ENCODE assay signal across 9 cellular contexts in genomic region chr1:58755468-58755872, GRCh38. TPM values are rescaled to one million over a fixed set of nuclear protein-coding genes. Genes with fewer than 3 reads are reported as not detected.
A peak's percentile ranks its signal among the peaks of the same experiment; 100 is the strongest.
DNase-seq lines count a peak whose midpoint lies in the region; ATAC-seq, FAIRE-seq and TF ChIP-seq lines count a peak whose summit lies in the region.
"Had no signal": no experiment of that assay in that cellular context is flagged by ENCODE, and none has a peak within 500 bp of the region (broad histone marks: within the 10 kb centered on the region; RNA-seq: fewer than 3 reads in every experiment).

No MANE protein-coding gene starts in this region.

- ATAC-seq in HepG2: peak; percentile 49

- 0 out of 2 replicates have a peak overlapping the region, but pooled peaks have one; percentile 8 for H3K4me2 ChIP-seq in HepG2 (ENCODE audit: low read depth, low read length)

- no peaks in the 10 kb centered on the region for H4K20me1 ChIP-seq in HepG2 (ENCODE audit: insufficient read depth, low read length)

- H3K4me3 ChIP-seq in HL-60 (replicated peaks; ENCODE audit: insufficient read depth, low read length) (no peak overlapping the region), brain microvascular endothelial cell (ENCODE audit: low read depth, low read length) (no peak overlapping the region), HepG2 (replicated peaks in 1 of 3; ENCODE audit: insufficient read depth in 1 of 3, low read depth in 2 of 3, low read length in 3 of 3) (no peak overlapping the region)

- WGBS in HepG2 (ENCODE audit: low lambda C conversion rate): 20% methylated on average over 6 of the region's 6 CpGs

- BruUV-seq in HepG2 (replicated peaks; lab: Mats Ljungman, UMichigan): no TSS peak

- H3K27me3 ChIP-seq in HL-60 (ENCODE audit: insufficient read depth, poor library complexity, severe bottlenecking) (no peaks in the 10 kb centered on the region), brain microvascular endothelial cell (replicated peaks) (no peaks in the 10 kb centered on the region), HepG2 (ENCODE audit: control insufficient read depth in 1 of 2, insufficient read depth in 2 of 2, low read length in 2 of 2) (no peaks in the 10 kb centered on the region)

- TF ChIP-seq CTCF in HL-60 (IDR thresholded peaks at IDR 0.05; ENCODE audit: insufficient read depth, low read length) (no peak), brain microvascular endothelial cell (IDR thresholded peaks at IDR 0.05; ENCODE audit: low read depth, low read length, missing control alignments) (no peak), HepG2 (CRISPR knock-in tag; IDR thresholded peaks at IDR 0.05) (no peak)

- no peak for TF ChIP-seq RAD21 in HepG2 (CRISPR knock-in tag; IDR thresholded peaks at IDR 0.05)

- peak; percentile 4 for FAIRE-seq in HepG2 (lab: Jason Lieb, UNC)

- DNase-seq in DMS79 treated with DMSO at 0.1 percent for 48 hours (lab: John Stamatoyannopoulos, UW): peak; percentile 55
- no peak for DNase-seq in DMS79 (lab: John Stamatoyannopoulos, UW)
- peak; percentile 58 to 73 for DNase-seq in HL-60 (ENCODE audit: low read depth in 1 of 2, low spot score in 1 of 2)
- peak; percentile 14 for DNase-seq in T-helper 22 cell (ENCODE audit: low read depth)
- peak; percentile 96 for DNase-seq in brain microvascular endothelial cell
- peak; percentile 83 for DNase-seq in HepG2 (ENCODE audit: low spot score)
- DNase-seq in stimulated activated CD8-positive, alpha-beta memory T cell treated with anti-CD3 and anti-CD28 coated beads, Interleukin-12 subunit alpha, Interleukin-12 subunit beta, amount 100 ng/mL, for 24 hours (ENCODE audit: extremely low read depth): peak; percentile 14
- DNase-seq in NCI-H345 treated with DMSO at 0.1 percent for 48 hours (lab: John Stamatoyannopoulos, UW; ENCODE audit: unreplicated experiment): no peak

- no peak overlapping the region for H2AFZ ChIP-seq in HepG2 (ENCODE audit: low read length)

- no peak; a peak in 1 of 4 replicates for TF ChIP-seq POLR2A in HepG2 (IDR thresholded peaks at IDR 0.05; ENCODE audit: insufficient read depth in 1 of 2, low read depth in 2 of 2, low read length in 2 of 2)

- H3K36me3 ChIP-seq in brain microvascular endothelial cell (replicated peaks) (no peaks in the 10 kb centered on the region), HepG2 (replicated peaks in 1 of 2; ENCODE audit: control insufficient read depth in 1 of 2, insufficient read depth in 2 of 2, low read length in 2 of 2) (no peaks in the 10 kb centered on the region)

- intact Hi-C loops in HepG2 (cut with micrococcal nuclease; ENCODE audit: unreplicated experiment): no loop called here

- no peaks in the 10 kb centered on the region for H3K79me2 ChIP-seq in HepG2 (ENCODE audit: insufficient read depth, low read length)

- no peaks in the 10 kb centered on the region for H3K9me3 ChIP-seq in HepG2 (ENCODE audit: low read length)

- H3K9ac ChIP-seq in HepG2 (ENCODE audit: insufficient read depth, low read depth, low read length): peak overlapping the region; percentile 33; the same call in 1 of the 2 replicates

- CTCF ChIA-PET in HepG2 (lab: Yijun Ruan, JAX; ENCODE audit: low intra/inter-chr PET ratio, low total read pairs): no interaction called here

- in situ Hi-C loops in brain microvascular endothelial cell (cut with HindIII; ENCODE audit: low pct_ligation_motif_present, low sequenced_read_pairs) (loop anchor here (25.0 kb wide), 1 partner anchor 932 kb away; no protein-coding TSS in a partner anchor), HepG2 (cut with HindIII; ENCODE audit: extremely low pct_ligation_motif_present, low pct_unique_long_range_greater_than_20kb) (no loop called here)

- TF ChIP-seq EP300 in HepG2 (IDR thresholded peaks at IDR 0.05; ENCODE audit: low read depth in 2 of 2, low read length in 2 of 2): peak in 1 of 2 experiments; percentile 82; a peak in 1 of 4 replicates
- TF ChIP-seq EP300 in HepG2 (CRISPR knock-in tag; IDR thresholded peaks at IDR 0.05; ENCODE audit: borderline replicate concordance): peak; percentile 73

- POLR2A ChIA-PET in HepG2 (lab: Yijun Ruan, JAX): interaction anchor here (0.7 to 1.4 kb wide), 5 partner anchors 8 to 128 kb away, joined by 3 to 8 read pairs (median 3); partner anchors contain the start of gene JUN

- peaks cover 81% of the 10 kb centered on the region for H3K4me1 ChIP-seq in HepG2 (ENCODE audit: insufficient read depth, low read length)

- H3K27ac ChIP-seq in HL-60 (replicated peaks): no peak overlapping the region; the same call in 1 of the 2 replicates
- H3K27ac ChIP-seq in brain microvascular endothelial cell: peak overlapping the region; percentile 71
- H3K27ac ChIP-seq in HepG2 (ENCODE audit: extremely low read length, insufficient read depth, low read length): peak overlapping the region; percentile 63
- H3K27ac ChIP-seq: 22Rv1 had no signal

TF ChIP-seq in HepG2, 621 proteins besides CTCF, POLR2A, EP300 and RAD21 (continues in another document):
- TF ChIP-seq KLF12 (CRISPR knock-in tag; IDR thresholded peaks at IDR 0.05; ENCODE audit: borderline replicate concordance) (no peak), UBTF (CRISPR knock-in tag; IDR thresholded peaks at IDR 0.05) (no peak)

RNA-seq across cellular contexts. Expression of gene JUN, which starts 28.4 kb away (rescaled TPM):
- total RNA-seq in HepG2 (2016; rRNA removed; fragmentation: Illumina TruSeq; extraction: Trizol): 13.3 and 22.3 TPM in 2 replicates
- total RNA-seq in HepG2 (2016; cell fraction: cytosol; rRNA removed; fragmentation: Illumina TruSeq; extraction: Trizol; ENCODE audit: low read depth): 2.7 and 3.4 TPM in 2 replicates
- 10.4 and 25.4 TPM in 2 replicates for total RNA-seq in HepG2 (2016; cell fraction: insoluble cytoplasmic fraction; rRNA removed; fragmentation: Illumina TruSeq; extraction: Trizol)
- 7.5 and 8.4 TPM in 2 replicates for total RNA-seq in HepG2 (2016; cell fraction: membrane; rRNA removed; fragmentation: Illumina TruSeq; extraction: Trizol)
- total RNA-seq in HepG2 (2016; cell fraction: nucleus; rRNA removed; fragmentation: Illumina TruSeq; extraction: Trizol): 37.1 and 40.6 TPM in 2 replicates
- 18.2 and 28.1 TPM in 2 replicates for polyA plus RNA-seq in HepG2 (2011; rRNA removed)
- 17.8 and 19.2 TPM in 2 replicates for polyA plus RNA-seq in HepG2 (2011; cell fraction: cytosol; rRNA removed)
- 39.8 and 53.6 TPM in 2 replicates for polyA plus RNA-seq in HepG2 (2011; cell fraction: nucleus; rRNA removed)
- polyA plus RNA-seq in HepG2 (2012): 16.3 and 31.3 TPM in 2 replicates
- 2.5 and 2.8 TPM in 2 replicates for polyA plus RNA-seq in HepG2 (2016; cell fraction: cytosol; fragmentation: Illumina TruSeq; extraction: Trizol; ENCODE audit: low read depth)
- 14.8 and 19.3 TPM in 2 replicates for polyA plus RNA-seq in HepG2 (2016; cell fraction: insoluble cytoplasmic fraction; fragmentation: Illumina TruSeq; extraction: Trizol; ENCODE audit: low read depth)
- polyA plus RNA-seq in HepG2 (2016; cell fraction: membrane; fragmentation: Illumina TruSeq; extraction: Trizol; ENCODE audit: low read depth): 6.0 and 6.6 TPM in 2 replicates
- polyA plus RNA-seq in HepG2 (2016; cell fraction: nucleus; fragmentation: Illumina TruSeq; extraction: Trizol; ENCODE audit: insufficient read depth, low read depth): 56.1 and 62.3 TPM in 2 replicates
- polyA minus RNA-seq in HepG2 (2011; rRNA and poly(A)+ RNA removed; ENCODE audit: low replicate concordance): 7.3 and 24.3 TPM in 2 replicates
- 19.3 and 24.3 TPM in 2 replicates for polyA minus RNA-seq in HepG2 (2011; cell fraction: cytosol; rRNA and poly(A)+ RNA removed)
- 34.6 and 67.8 TPM in 2 replicates for polyA minus RNA-seq in HepG2 (2011; cell fraction: nucleus; rRNA and poly(A)+ RNA removed)

RNA-seq across cellular contexts. Expression of gene MYSM1, which starts 55.6 kb away (rescaled TPM):
- total RNA-seq in HepG2 (2016; rRNA removed; fragmentation: Illumina TruSeq; extraction: Trizol): 11.0 and 19.2 TPM in 2 replicates
- 10.5 and 11.5 TPM in 2 replicates for total RNA-seq in HepG2 (2016; cell fraction: cytosol; rRNA removed; fragmentation: Illumina TruSeq; extraction: Trizol; ENCODE audit: low read depth)
- total RNA-seq in HepG2 (2016; cell fraction: insoluble cytoplasmic fraction; rRNA removed; fragmentation: Illumina TruSeq; extraction: Trizol): 11.5 and 21.8 TPM in 2 replicates
- total RNA-seq in HepG2 (2016; cell fraction: membrane; rRNA removed; fragmentation: Illumina TruSeq; extraction: Trizol): 6.9 and 9.8 TPM in 2 replicates
- 75.4 and 76.0 TPM in 2 replicates for total RNA-seq in HepG2 (2016; cell fraction: nucleus; rRNA removed; fragmentation: Illumina TruSeq; extraction: Trizol)
- polyA plus RNA-seq in HepG2 (2011; rRNA removed): 24.1 and 27.2 TPM in 2 replicates
- polyA plus RNA-seq in HepG2 (2011; cell fraction: cytosol; rRNA removed): 3.1 and 4.3 TPM in 2 replicates
- 67.2 and 78.6 TPM in 2 replicates for polyA plus RNA-seq in HepG2 (2011; cell fraction: nucleus; rRNA removed)
- 20.6 and 32.1 TPM in 2 replicates for polyA plus RNA-seq in HepG2 (2012)
- 0.43 and 0.72 TPM in 2 replicates for polyA plus RNA-seq in HepG2 (2016; cell fraction: cytosol; fragmentation: Illumina TruSeq; extraction: Trizol; ENCODE audit: low read depth)
- polyA plus RNA-seq in HepG2 (2016; cell fraction: insoluble cytoplasmic fraction; fragmentation: Illumina TruSeq; extraction: Trizol; ENCODE audit: low read depth): 9.9 TPM in 2 replicates
- 1.3 and 1.5 TPM in 2 replicates for polyA plus RNA-seq in HepG2 (2016; cell fraction: membrane; fragmentation: Illumina TruSeq; extraction: Trizol; ENCODE audit: low read depth)
- polyA plus RNA-seq in HepG2 (2016; cell fraction: nucleus; fragmentation: Illumina TruSeq; extraction: Trizol; ENCODE audit: insufficient read depth, low read depth): 93.8 and 104 TPM in 2 replicates
- polyA minus RNA-seq in HepG2 (2011; rRNA and poly(A)+ RNA removed; ENCODE audit: low replicate concordance): 7.1 and 12.9 TPM in 2 replicates
- polyA minus RNA-seq in HepG2 (2011; cell fraction: cytosol; rRNA and poly(A)+ RNA removed): 5.7 and 7.3 TPM in 2 replicates
- 186 and 225 TPM in 2 replicates for polyA minus RNA-seq in HepG2 (2011; cell fraction: nucleus; rRNA and poly(A)+ RNA removed)

Comparison
In these comparisons a context has a peak if more than half of its experiments do, and no peak if none do; other contexts are left out.
1. DNase-seq: peak in DMS79 treated with DMSO at 0.1 percent for 48 hours (single experiment), HL-60 (2 of 2), T-helper 22 cell (single experiment), brain microvascular endothelial cell (single experiment), HepG2 (single experiment) and stimulated activated CD8-positive, alpha-beta memory T cell treated with anti-CD3 and anti-CD28 coated beads, Interleukin-12 subunit alpha, Interleukin-12 subunit beta, amount 100 ng/mL, for 24 hours (single experiment); none in DMS79 (single experiment) and NCI-H345 treated with DMSO at 0.1 percent for 48 hours (single experiment).